Comparison of ENCODE assay signal across 11 cellular contexts in genomic region chr1:8016244-8017241, GRCh38. TPM values are rescaled to one million over a fixed set of nuclear protein-coding genes. Genes with fewer than 3 reads are reported as not detected.
A peak's percentile ranks its signal among the peaks of the same experiment; 100 is the strongest.
DNase-seq lines count a peak whose midpoint lies in the region; TF ChIP-seq lines count a peak whose summit lies in the region.
"Had no signal": no experiment of that assay in that cellular context is flagged by ENCODE, and none has a peak within 500 bp of the region (broad histone marks: within the 10 kb centered on the region; RNA-seq: fewer than 3 reads in every experiment).

No MANE protein-coding gene starts in this region.

- intact Hi-C loops in testis (cut with DNase I; ENCODE audit: low total_unique reads): no loop called here

- H3K4me1 ChIP-seq in rectal smooth muscle tissue (ENCODE audit: control insufficient read depth, insufficient read depth, low read length) (peaks cover 27% of the 10 kb centered on the region), testis (peaks cover 22% of the 10 kb centered on the region)

- WGBS in testis, 2 donors: 52 to 57% methylated on average over 4 of the region's 4 CpGs

- H3K9me3 Mint-ChIP-seq in activated CD4-positive, alpha-beta T cell treated with anti-CD3 and anti-CD28 coated beads, Interleukin-2, amount 10 ng/mL, durations not matched to agents 7 days and 5 days: no peaks in the 10 kb centered on the region

- TF ChIP-seq CTCF in GM13977 (IDR thresholded peaks at IDR 0.05; ENCODE audit: extremely low read depth, insufficient read depth, missing control alignments) (peak; percentile 30), fibroblast of mammary gland (conservative IDR thresholded peaks at IDR 0.05; ENCODE audit: control insufficient read depth, insufficient read depth, low read depth, low read length) (no peak), testis (IDR thresholded peaks at IDR 0.05) (no peak)

- peaks cover 24% of the 10 kb centered on the region for H3K27me3 Mint-ChIP-seq in activated CD4-positive, alpha-beta T cell treated with anti-CD3 and anti-CD28 coated beads, Interleukin-2, amount 10 ng/mL, durations not matched to agents 7 days and 5 days

- H3K4me1 Mint-ChIP-seq in activated CD4-positive, alpha-beta T cell treated with anti-CD3 and anti-CD28 coated beads, Interleukin-2, amount 10 ng/mL, durations not matched to agents 7 days and 5 days: no peaks in the 10 kb centered on the region

- TF ChIP-seq POLR2A in testis (IDR thresholded peaks at IDR 0.05): no peak

- H3K36me3 Mint-ChIP-seq in activated CD4-positive, alpha-beta T cell treated with anti-CD3 and anti-CD28 coated beads, Interleukin-2, amount 10 ng/mL, durations not matched to agents 7 days and 5 days (ENCODE audit: low read depth): no peaks in the 10 kb centered on the region

- no peak overlapping the region for H3K27ac Mint-ChIP-seq in activated CD4-positive, alpha-beta T cell treated with anti-CD3 and anti-CD28 coated beads, Interleukin-2, amount 10 ng/mL, durations not matched to agents 7 days and 5 days

- H3K9me3 ChIP-seq in SK-N-MC (ENCODE audit: low read depth, low read length) (no peaks in the 10 kb centered on the region), testis (no peaks in the 10 kb centered on the region)
- H3K9me3 ChIP-seq: mucosa of descending colon had no signal

- DNase-seq in GM13977 (ENCODE audit: low spot score) (no peak), SK-N-MC (ENCODE audit: low read depth, low spot score) (no peak), fibroblast of mammary gland (ENCODE audit: low read depth) (peak; percentile 37), testis (no peak), NCI-H2227 (lab: John Stamatoyannopoulos, UW; ENCODE audit: unreplicated experiment) (no peak)
- DNase-seq in activated CD4-positive, alpha-beta T cell treated with anti-CD3 and anti-CD28 coated beads, Interleukin-2, amount 50 U/mL, for 1 hour: no peak
- no peak for DNase-seq in activated CD4-positive, alpha-beta T cell treated with anti-CD3 and anti-CD28 coated beads, Interleukin-2, amount 10 ng/mL, durations not matched to agents 7 days and 5 days
- DNase-seq: activated CD4-positive, alpha-beta T cell treated with anti-CD3 and anti-CD28 coated beads, Interleukin-2, amount 50 U/mL, for 48 hours; NCI-H774 had no signal

- CTCF ChIA-PET in activated CD4-positive, alpha-beta T cell treated with anti-CD3 and anti-CD28 coated beads, Interleukin-2, amount 10 ng/mL, durations not matched to agents 7 days and 5 days (lab: Charles Lee): interaction anchor here (0.9 to 2.9 kb wide), 9 partner anchors 7 to 333 kb away, joined by 3 to 10 read pairs (median 5); no protein-coding TSS in a partner anchor

- H3K36me3 ChIP-seq in SK-N-MC (ENCODE audit: insufficient read depth, low read length) (no peaks in the 10 kb centered on the region), rectal smooth muscle tissue (ENCODE audit: control insufficient read depth, insufficient read depth, low read length) (peaks cover 8% of the 10 kb centered on the region), testis (ENCODE audit: low read depth, missing control alignments) (no peaks in the 10 kb centered on the region)

- H3K27me3 ChIP-seq in rectal smooth muscle tissue (ENCODE audit: control insufficient read depth, insufficient read depth, low read length) (no peaks in the 10 kb centered on the region), testis (no peaks in the 10 kb centered on the region)

- peak overlapping the region; percentile 23 for H3K4me3 ChIP-seq in SK-N-MC
- no peak overlapping the region for H3K4me3 ChIP-seq in fibroblast of mammary gland (ENCODE audit: control insufficient read depth, low read depth, low read length)
- no peak overlapping the region for H3K4me3 ChIP-seq in rectal smooth muscle tissue (ENCODE audit: low read length)
- H3K4me3 ChIP-seq in testis: no peak overlapping the region
- H3K4me3 ChIP-seq: mucosa of descending colon had no signal

- POLR2A ChIA-PET in activated CD4-positive, alpha-beta T cell treated with anti-CD3 and anti-CD28 coated beads, Interleukin-2, amount 10 ng/mL, durations not matched to agents 7 days and 5 days (lab: Charles Lee): interaction anchor here (0.5 kb wide), 1 partner anchor 214 kb away, joined by 4 read pairs; no protein-coding TSS in a partner anchor

- H3K27ac ChIP-seq in SK-N-MC: no peak overlapping the region
- peak overlapping the region; percentile 77 for H3K27ac ChIP-seq in rectal smooth muscle tissue (ENCODE audit: low read depth, low read length)
- H3K27ac ChIP-seq in testis: peak overlapping the region in 1 of 2 donors; percentile 17

- H3K9ac ChIP-seq in SK-N-MC (ENCODE audit: insufficient read length): no peak overlapping the region
- no peak overlapping the region for H3K9ac ChIP-seq in rectal smooth muscle tissue (ENCODE audit: low read length)

- in situ Hi-C loops in GM13977 (cut with MboI; ENCODE audit: low pct_unique_long_range_greater_than_20kb, low sequenced_read_pairs, unreplicated experiment): loop anchor here (10.0 kb wide), 1 partner anchor 298 kb away; the partner anchor contains the start of gene SLC45A1

- H3K4me3 Mint-ChIP-seq in activated CD4-positive, alpha-beta T cell treated with anti-CD3 and anti-CD28 coated beads, Interleukin-2, amount 10 ng/mL, durations not matched to agents 7 days and 5 days: no peak overlapping the region

RNA-seq across cellular contexts. Expression of gene ERRFI1, which starts 9.6 kb away (rescaled TPM):
- under 1 TPM; 0.22 to 0.35 TPM for total RNA-seq in activated CD4-positive, alpha-beta T cell treated with anti-CD3 and anti-CD28 coated beads, Interleukin-2, amount 10 ng/mL, durations not matched to agents 7 days and 5 days
- 10 to 100 TPM; 43.3 to 47.9 TPM for total RNA-seq in testis
- polyA plus RNA-seq in testis (ENCODE audit: insufficient read depth, low read depth, low replicate concordance): 27.3 TPM

RNA-seq across cellular contexts. Expression of gene PARK7, which starts 55.0 kb away (rescaled TPM):
- 100 to 1,000 TPM; 226 to 232 TPM for total RNA-seq in activated CD4-positive, alpha-beta T cell treated with anti-CD3 and anti-CD28 coated beads, Interleukin-2, amount 10 ng/mL, durations not matched to agents 7 days and 5 days
- total RNA-seq in testis: 100 to 1,000 TPM; 110 to 129 TPM
- 281 TPM for polyA plus RNA-seq in testis (ENCODE audit: insufficient read depth, low read depth, low replicate concordance)

Comparison
In these comparisons a context has a peak if more than half of its experiments do, and no peak if none do; other contexts are left out.
1. RNA of gene ERRFI1, which starts 9.6 kb away (total RNA-seq): 43.3 to 47.9 TPM in testis; 0.22 to 0.35 TPM in activated CD4-positive, alpha-beta T cell treated with anti-CD3 and anti-CD28 coated beads, Interleukin-2, amount 10 ng/mL, durations not matched to agents 7 days and 5 days; every median in the first group is over 10 times any median in the second.